1 cellular context compared by ENCODE assay signal in the genomic region with DNA sequence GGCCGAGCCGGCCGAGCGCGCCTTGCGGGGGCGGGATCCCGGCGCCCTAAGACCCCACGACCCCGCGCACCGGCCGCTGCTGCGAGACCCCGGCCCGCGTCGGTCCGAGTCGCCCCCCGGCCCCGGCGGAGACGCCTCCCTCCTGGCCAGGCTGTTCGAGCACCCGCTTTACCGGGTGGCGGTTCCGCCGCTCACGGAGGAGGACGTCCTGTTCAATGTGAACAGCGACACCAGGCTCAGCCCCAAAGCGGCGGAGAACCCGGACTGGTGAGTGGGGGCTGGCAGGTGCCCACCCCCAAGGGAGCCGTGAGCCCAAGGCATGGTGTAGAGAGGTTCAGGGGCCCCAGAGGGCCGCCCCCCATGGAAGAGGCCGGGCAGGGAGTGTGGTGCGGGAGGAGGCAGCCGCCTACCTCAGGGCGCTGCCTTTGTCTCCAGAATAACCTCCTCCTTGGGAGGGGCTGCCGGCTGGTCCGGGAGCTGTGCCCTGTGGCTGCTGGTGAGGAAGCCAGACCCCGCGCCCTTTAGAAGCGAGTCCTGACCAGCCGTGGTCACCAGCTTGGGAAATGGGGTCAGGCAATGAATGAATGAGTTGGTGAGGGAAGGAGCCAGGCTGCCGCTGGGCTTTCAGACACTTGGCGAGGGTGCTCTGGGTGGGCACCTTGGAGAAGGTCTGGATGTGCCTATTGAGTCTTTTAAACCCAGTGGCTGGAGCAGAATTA.
TF ChIP-seq lines count a peak whose summit lies in the region.

No MANE protein-coding gene starts in this region.

TF ChIP-seq in HEK293, 187 proteins besides CTCF, POLR2A, EP300 and RAD21 (continued from another document):
- TF ChIP-seq, protein P1, sequence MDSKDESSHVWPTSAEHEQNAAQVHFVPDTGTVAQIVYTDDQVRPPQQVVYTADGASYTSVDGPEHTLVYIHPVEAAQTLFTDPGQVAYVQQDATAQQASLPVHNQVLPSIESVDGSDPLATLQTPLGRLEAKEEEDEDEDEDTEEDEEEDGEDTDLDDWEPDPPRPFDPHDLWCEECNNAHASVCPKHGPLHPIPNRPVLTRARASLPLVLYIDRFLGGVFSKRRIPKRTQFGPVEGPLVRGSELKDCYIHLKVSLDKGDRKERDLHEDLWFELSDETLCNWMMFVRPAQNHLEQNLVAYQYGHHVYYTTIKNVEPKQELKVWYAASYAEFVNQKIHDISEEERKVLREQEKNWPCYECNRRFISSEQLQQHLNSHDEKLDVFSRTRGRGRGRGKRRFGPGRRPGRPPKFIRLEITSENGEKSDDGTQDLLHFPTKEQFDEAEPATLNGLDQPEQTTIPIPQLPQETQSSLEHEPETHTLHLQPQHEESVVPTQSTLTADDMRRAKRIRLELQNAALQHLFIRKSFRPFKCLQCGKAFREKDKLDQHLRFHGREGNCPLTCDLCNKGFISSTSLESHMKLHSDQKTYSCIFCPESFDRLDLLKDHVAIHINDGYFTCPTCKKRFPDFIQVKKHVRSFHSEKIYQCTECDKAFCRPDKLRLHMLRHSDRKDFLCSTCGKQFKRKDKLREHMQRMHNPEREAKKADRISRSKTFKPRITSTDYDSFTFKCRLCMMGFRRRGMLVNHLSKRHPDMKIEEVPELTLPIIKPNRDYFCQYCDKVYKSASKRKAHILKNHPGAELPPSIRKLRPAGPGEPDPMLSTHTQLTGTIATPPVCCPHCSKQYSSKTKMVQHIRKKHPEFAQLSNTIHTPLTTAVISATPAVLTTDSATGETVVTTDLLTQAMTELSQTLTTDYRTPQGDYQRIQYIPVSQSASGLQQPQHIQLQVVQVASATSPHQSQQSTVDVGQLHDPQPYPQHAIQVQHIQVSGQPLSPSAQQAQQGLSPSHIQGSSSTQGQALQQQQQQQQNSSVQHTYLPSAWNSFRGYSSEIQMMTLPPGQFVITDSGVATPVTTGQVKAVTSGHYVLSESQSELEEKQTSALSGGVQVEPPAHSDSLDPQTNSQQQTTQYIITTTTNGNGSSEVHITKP (tag by site-specific recombination; IDR thresholded peaks at IDR 0.05) = no peak
- no peak for TF ChIP-seq ZNF19 (tag by site-specific recombination; IDR thresholded peaks at IDR 0.05; ENCODE audit: low read depth)
- no peak for TF ChIP-seq ZNF211 (tag by site-specific recombination; IDR thresholded peaks at IDR 0.05; ENCODE audit: low read depth)
- peak; percentile 75 for TF ChIP-seq ZNF341 (tag by site-specific recombination; IDR thresholded peaks at IDR 0.05; ENCODE audit: low read depth)
- TF ChIP-seq ZNF843 (tag by site-specific recombination; IDR thresholded peaks at IDR 0.05) = no peak
- no peak for TF ChIP-seq ZBTB21 (tag by site-specific recombination; IDR thresholded peaks at IDR 0.05)
- no peak for TF ChIP-seq ZNF621 (tag by site-specific recombination; IDR thresholded peaks at IDR 0.05)
- no peak for TF ChIP-seq ZNF311 (tag by site-specific recombination; IDR thresholded peaks at IDR 0.05; ENCODE audit: borderline replicate concordance)
- TF ChIP-seq SP3 (tag by site-specific recombination; IDR thresholded peaks at IDR 0.05) = peak; percentile 60; the same call in 1 of the 2 replicates
- TF ChIP-seq ZNF24 (tag by site-specific recombination; IDR thresholded peaks at IDR 0.05) = no peak
- TF ChIP-seq ZFHX2 (tag by site-specific recombination; conservative IDR thresholded peaks at IDR 0.05) = peak; percentile 59
- TF ChIP-seq ZNF132 (tag by site-specific recombination; IDR thresholded peaks at IDR 0.05; ENCODE audit: borderline replicate concordance) = no peak
- no peak for TF ChIP-seq KLF16 (tag by site-specific recombination; IDR thresholded peaks at IDR 0.05)
- TF ChIP-seq, protein P2, sequence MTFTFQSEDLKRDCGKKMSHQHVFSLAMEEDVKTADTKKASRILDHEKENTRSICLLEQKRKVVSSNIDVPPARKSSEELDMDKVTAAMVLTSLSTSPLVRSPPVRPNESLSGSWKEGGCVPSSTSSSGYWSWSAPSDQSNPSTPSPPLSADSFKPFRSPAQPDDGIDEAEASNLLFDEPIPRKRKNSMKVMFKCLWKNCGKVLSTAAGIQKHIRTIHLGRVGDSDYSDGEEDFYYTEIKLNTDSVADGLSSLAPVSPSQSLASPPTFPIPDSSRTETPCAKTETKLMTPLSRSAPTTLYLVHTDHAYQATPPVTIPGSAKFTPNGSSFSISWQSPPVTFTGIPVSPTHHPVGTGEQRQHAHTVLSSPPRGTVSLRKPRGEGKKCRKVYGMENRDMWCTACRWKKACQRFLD (tag by site-specific recombination; IDR thresholded peaks at IDR 0.05) = no peak
- peak; percentile 31; the same call in 1 of the 2 replicates for TF ChIP-seq ZNF335 (tag by site-specific recombination; conservative IDR thresholded peaks at IDR 0.05)
- TF ChIP-seq ZNF76 (tag by site-specific recombination; IDR thresholded peaks at IDR 0.05; ENCODE audit: borderline replicate concordance, low read depth) = no peak
- TF ChIP-seq ZNF214 (tag by site-specific recombination; IDR thresholded peaks at IDR 0.05; ENCODE audit: borderline replicate concordance) = no peak
- no peak for TF ChIP-seq ZNF16 (tag by site-specific recombination; IDR thresholded peaks at IDR 0.05; ENCODE audit: low read depth)
- TF ChIP-seq ZBTB48 (tag by site-specific recombination; IDR thresholded peaks at IDR 0.05) = no peak
